In genomic region chr12:53191096-53191884, GRCh38 we compare ENCODE assay signal across 28 cellular contexts. TPM values are rescaled to one million over a fixed set of nuclear protein-coding genes. Genes with fewer than 3 reads are reported as not detected.
DNase-seq lines count a peak whose midpoint lies in the region; ATAC-seq and TF ChIP-seq lines count a peak whose summit lies in the region.
"Had no signal": no experiment of that assay in that cellular context is flagged by ENCODE, and none has a peak within 500 bp of the region (broad histone marks: within the 10 kb centered on the region; RNA-seq: fewer than 3 reads in every experiment).

No MANE protein-coding gene starts in this region.

- no peak overlapping the region for H3K4me3 Mint-ChIP-seq in activated T-cell treated with anti-CD3 and anti-CD28 coated beads, Interleukin-2, amount 50 U/mL, for 24 hours
- no peak overlapping the region for H3K4me3 Mint-ChIP-seq in activated T-cell treated with anti-CD3 and anti-CD28 coated beads, Interleukin-2, amount 50 U/mL, for 72 hours
- no peak overlapping the region for H3K4me3 Mint-ChIP-seq in activated T-helper 17 cell treated with anti-CD3 and anti-CD28 coated beads, Interleukin-2, amount 50 U/mL, for 72 hours
- no peak overlapping the region for H3K4me3 Mint-ChIP-seq in naive thymus-derived CD4-positive, alpha-beta T cell
- H3K4me3 Mint-ChIP-seq: effector memory CD8-positive, alpha-beta T cell; neural crest cell had no signal

- H3K27me3 Mint-ChIP-seq in activated T-cell treated with anti-CD3 and anti-CD28 coated beads, Interleukin-2, amount 50 U/mL, for 24 hours: no peaks in the 10 kb centered on the region
- no peaks in the 10 kb centered on the region for H3K27me3 Mint-ChIP-seq in activated T-cell treated with anti-CD3 and anti-CD28 coated beads, Interleukin-2, amount 50 U/mL, for 72 hours (ENCODE audit: low read depth)
- no peaks in the 10 kb centered on the region for H3K27me3 Mint-ChIP-seq in activated T-helper 17 cell treated with anti-CD3 and anti-CD28 coated beads, Interleukin-2, amount 50 U/mL, for 72 hours
- no peaks in the 10 kb centered on the region for H3K27me3 Mint-ChIP-seq in naive thymus-derived CD4-positive, alpha-beta T cell
- H3K27me3 Mint-ChIP-seq: effector memory CD8-positive, alpha-beta T cell had no signal

- no peaks in the 10 kb centered on the region for H3K9me3 ChIP-seq in HCT116 (ENCODE audit: control insufficient read depth in 1 of 2, insufficient read depth in 1 of 2, low read depth in 1 of 2, low read length in 2 of 2)
- H3K9me3 ChIP-seq in naive thymus-derived CD4-positive, alpha-beta T cell (ENCODE audit: control insufficient read depth in 2 of 3, low read length in 3 of 3): no peaks in the 10 kb centered on the region
- H3K9me3 ChIP-seq: BLaER1 treated with 17β-estradiol and CSF1 and Interleukin-3, amounts not matched to agents 10 nM and 100 nM; Caco-2; colonic mucosa; HAP-1; heart left ventricle; right atrium auricular region had no signal

- ATAC-seq in activated T-cell treated with anti-CD3 and anti-CD28 coated beads, Interleukin-2, amount 50 U/mL, for 72 hours (replicated peaks in 1 of 2): no peak
- no peak for ATAC-seq in HCT116
- ATAC-seq in activated T-helper 17 cell treated with anti-CD3 and anti-CD28 coated beads, Interleukin-2, amount 50 U/mL, for 72 hours (replicated peaks): no peak
- no peak for ATAC-seq in naive thymus-derived CD4-positive, alpha-beta T cell

- TF ChIP-seq POLR2A in HCT116 (IDR thresholded peaks at IDR 0.05; ENCODE audit: borderline replicate concordance, extremely low read depth, insufficient read depth, insufficient read length): no peak

- H3K4me1 ChIP-seq in HCT116 (ENCODE audit: control insufficient read depth in 1 of 2, insufficient read depth in 2 of 2, low read length in 2 of 2): peaks cover 4 to 15% of the 10 kb centered on the region in 2 experiments; a peak in 3 of 4 replicates
- H3K4me1 ChIP-seq in naive thymus-derived CD4-positive, alpha-beta T cell (ENCODE audit: control insufficient read depth in 2 of 2, insufficient read depth in 2 of 2, low read length in 2 of 2): peaks cover 0 to 10% of the 10 kb centered on the region in 2 donors
- H3K4me1 ChIP-seq: Caco-2, colonic mucosa, HAP-1, right atrium auricular region had no signal

- RAD21 ChIA-PET in HCT116 (lab: Charles Lee; ENCODE audit: low non-redundant PET in 1 of 2, low total read pairs in 2 of 2, uncharacterized antibody in 2 of 2, unreplicated experiment in 2 of 2): no interaction called here

- no peak overlapping the region for H3K4me2 ChIP-seq in HCT116 (ENCODE audit: low read length)

- no peaks in the 10 kb centered on the region for H3K79me2 ChIP-seq in HCT116 (ENCODE audit: insufficient read depth, low read length)

- BruUV-seq in HCT116 (replicated peaks; lab: Mats Ljungman, UMichigan): no TSS peak

- TF ChIP-seq RAD21 in HCT116 (IDR thresholded peaks at IDR 0.05; ENCODE audit: low read depth): no peak

- H3K27ac ChIP-seq in HCT116 (ENCODE audit: low read depth, low read length): no peak overlapping the region
- H3K27ac ChIP-seq in naive thymus-derived CD4-positive, alpha-beta T cell (ENCODE audit: low read depth, low read length): no peak overlapping the region
- H3K27ac ChIP-seq: colonic mucosa, heart left ventricle, right atrium auricular region had no signal

- intact Hi-C loops in HCT116 (cut with micrococcal nuclease): no loop called here
- intact Hi-C loops in naive thymus-derived CD4-positive, alpha-beta T cell (cut with micrococcal nuclease): no loop called here

- DNase-seq in activated T-cell treated with anti-CD3 and anti-CD28 coated beads, Interleukin-2, amount 50 U/mL, for 24 hours: no peak
- DNase-seq in activated T-cell treated with anti-CD3 and anti-CD28 coated beads, Interleukin-2, amount 50 U/mL, for 72 hours: no peak
- DNase-seq in HCT116 (ENCODE audit: low read depth, low spot score) (no peak), DMS53 (lab: John Stamatoyannopoulos, UW) (no peak), NCI-H2227 (lab: John Stamatoyannopoulos, UW; ENCODE audit: unreplicated experiment) (no peak), GM13977 (ENCODE audit: low spot score) (no peak)
- no peak for DNase-seq in naive thymus-derived CD4-positive, alpha-beta T cell
- DNase-seq: amygdala; Caco-2; colonic mucosa; DND-41; effector memory CD8-positive, alpha-beta T cell; foreskin fibroblast; heart left ventricle; kidney glomerular epithelial cell; NCI-H1436 treated with DMSO at 0.1 percent for 48 hours; NCI-H2107; NCI-H446 treated with DMSO at 0.1 percent for 48 hours; NCI-H82; stimulated activated CD4-positive, alpha-beta T cell treated with anti-CD3 and anti-CD28 coated beads, Interleukin-2, amount 100 ng/mL, for 24 hours; T1000; trophoblast cell had no signal

- no peaks in the 10 kb centered on the region for H3K9me2 ChIP-seq in HCT116 (ENCODE audit: insufficient read depth)

- H3K36me3 Mint-ChIP-seq in activated T-cell treated with anti-CD3 and anti-CD28 coated beads, Interleukin-2, amount 50 U/mL, for 24 hours (ENCODE audit: low read depth): peaks cover 96% of the 10 kb centered on the region
- H3K36me3 Mint-ChIP-seq in activated T-cell treated with anti-CD3 and anti-CD28 coated beads, Interleukin-2, amount 50 U/mL, for 72 hours (ENCODE audit: insufficient read depth in 2 of 2): peaks cover 0 to 19% of the 10 kb centered on the region in 2 donors
- H3K36me3 Mint-ChIP-seq in activated T-helper 17 cell treated with anti-CD3 and anti-CD28 coated beads, Interleukin-2, amount 50 U/mL, for 72 hours (ENCODE audit: low read depth): peaks cover 94% of the 10 kb centered on the region
- H3K36me3 Mint-ChIP-seq in naive thymus-derived CD4-positive, alpha-beta T cell: peaks cover 9 to 55% (median 26%) of the 10 kb centered on the region in 5 donors

- no peak overlapping the region for H3K4me3 ChIP-seq in HCT116 (replicated peaks in 1 of 2; ENCODE audit: low read depth in 1 of 2, low read length in 2 of 2)
- H3K4me3 ChIP-seq in naive thymus-derived CD4-positive, alpha-beta T cell (ENCODE audit: low read length): no peak overlapping the region
- H3K4me3 ChIP-seq: BLaER1 treated with 17β-estradiol and CSF1 and Interleukin-3, amounts not matched to agents 10 nM and 100 nM; colonic mucosa; HAP-1; heart left ventricle; lung; right atrium auricular region had no signal

- no peak overlapping the region for H2AFZ ChIP-seq in HCT116 (ENCODE audit: low read depth, low read length, poor library complexity, severe bottlenecking)

- no peaks in the 10 kb centered on the region for H3K9me3 Mint-ChIP-seq in activated T-cell treated with anti-CD3 and anti-CD28 coated beads, Interleukin-2, amount 50 U/mL, for 24 hours
- no peaks in the 10 kb centered on the region for H3K9me3 Mint-ChIP-seq in activated T-cell treated with anti-CD3 and anti-CD28 coated beads, Interleukin-2, amount 50 U/mL, for 72 hours
- H3K9me3 Mint-ChIP-seq in activated T-helper 17 cell treated with anti-CD3 and anti-CD28 coated beads, Interleukin-2, amount 50 U/mL, for 72 hours: no peaks in the 10 kb centered on the region
- H3K9me3 Mint-ChIP-seq in naive thymus-derived CD4-positive, alpha-beta T cell: no peaks in the 10 kb centered on the region
- H3K9me3 Mint-ChIP-seq: effector memory CD8-positive, alpha-beta T cell; neural crest cell had no signal

- H3K4me1 Mint-ChIP-seq in activated T-cell treated with anti-CD3 and anti-CD28 coated beads, Interleukin-2, amount 50 U/mL, for 24 hours (ENCODE audit: low read depth): peaks cover 26% of the 10 kb centered on the region
- peaks cover 15% of the 10 kb centered on the region for H3K4me1 Mint-ChIP-seq in activated T-cell treated with anti-CD3 and anti-CD28 coated beads, Interleukin-2, amount 50 U/mL, for 72 hours (ENCODE audit: low read depth)
- no peaks in the 10 kb centered on the region for H3K4me1 Mint-ChIP-seq in activated T-helper 17 cell treated with anti-CD3 and anti-CD28 coated beads, Interleukin-2, amount 50 U/mL, for 72 hours
- peaks cover 11 to 55% (median 27%) of the 10 kb centered on the region in 7 donors for H3K4me1 Mint-ChIP-seq in naive thymus-derived CD4-positive, alpha-beta T cell

- CTCF ChIA-PET in HCT116 (lab: Charles Lee): interaction anchor here (1.0 to 2.7 kb wide), 3 partner anchors 11 to 130 kb away, joined by 4 to 17 read pairs (median 5); partner anchors contain the start of genes CSAD and ZNF740
- CTCF ChIA-PET in naive thymus-derived CD4-positive, alpha-beta T cell (lab: Charles Lee): interaction anchor here (5.5 kb wide), 1 partner anchor 33 kb away, joined by 41 read pairs; no protein-coding TSS in a partner anchor

- peak overlapping the region; percentile 63 for H3K27ac Mint-ChIP-seq in activated T-cell treated with anti-CD3 and anti-CD28 coated beads, Interleukin-2, amount 50 U/mL, for 24 hours
- no peak overlapping the region for H3K27ac Mint-ChIP-seq in activated T-cell treated with anti-CD3 and anti-CD28 coated beads, Interleukin-2, amount 50 U/mL, for 72 hours
- peak overlapping the region; percentile 20 for H3K27ac Mint-ChIP-seq in activated T-helper 17 cell treated with anti-CD3 and anti-CD28 coated beads, Interleukin-2, amount 50 U/mL, for 72 hours
- H3K27ac Mint-ChIP-seq in naive thymus-derived CD4-positive, alpha-beta T cell: peak overlapping the region in 5 of 9 donors; percentile 12 to 84 (median 32)

- in situ Hi-C loops in GM13977 (cut with MboI; ENCODE audit: low pct_unique_long_range_greater_than_20kb, low sequenced_read_pairs, unreplicated experiment): no loop called here

- H3K9ac ChIP-seq in HCT116 (ENCODE audit: low read length): no peak overlapping the region
- H3K9ac ChIP-seq: BLaER1 treated with 17β-estradiol and CSF1 and Interleukin-3, amounts not matched to agents 10 nM and 100 nM had no signal

- no peaks in the 10 kb centered on the region for H3K27me3 ChIP-seq in HCT116 (ENCODE audit: insufficient read depth, low read length)
- no peaks in the 10 kb centered on the region for H3K27me3 ChIP-seq in naive thymus-derived CD4-positive, alpha-beta T cell (ENCODE audit: control insufficient read depth in 2 of 2, insufficient read depth in 2 of 2, low read length in 2 of 2)
- H3K27me3 ChIP-seq: BLaER1 treated with 17β-estradiol and CSF1 and Interleukin-3, amounts not matched to agents 10 nM and 100 nM; colonic mucosa; heart left ventricle; right atrium auricular region had no signal

- no peaks in the 10 kb centered on the region for H4K20me1 ChIP-seq in HCT116 (ENCODE audit: insufficient read depth)

- POLR2A ChIA-PET in HCT116 (lab: Charles Lee): no interaction called here
- POLR2A ChIA-PET in naive thymus-derived CD4-positive, alpha-beta T cell (lab: Charles Lee): interaction anchor here (0.5 to 12.2 kb wide), 7 partner anchors 8 to 120 kb away, joined by 3 to 217 read pairs (median 5); partner anchors contain the start of genes CSAD and ZNF740

- peaks cover 14 to 16% of the 10 kb centered on the region in 2 experiments; a peak in 3 of 4 replicates for H3K36me3 ChIP-seq in HCT116 (ENCODE audit: control insufficient read depth in 1 of 2, insufficient read depth in 2 of 2, low read length in 2 of 2)
- H3K36me3 ChIP-seq in naive thymus-derived CD4-positive, alpha-beta T cell (ENCODE audit: control insufficient read depth in 2 of 3, insufficient read depth in 3 of 3, low read length in 3 of 3): peaks cover 32 to 95% (median 38%) of the 10 kb centered on the region in 3 experiments

- TF ChIP-seq CTCF in HCT116 (IDR thresholded peaks at IDR 0.05 in 2 of 3, conservative IDR thresholded peaks at IDR 0.05 in 1 of 3; ENCODE audit: borderline replicate concordance in 1 of 3, insufficient read depth in 1 of 3, low read depth in 2 of 3, low read length in 2 of 3) (no peak), GM13977 (IDR thresholded peaks at IDR 0.05; ENCODE audit: extremely low read depth, insufficient read depth, missing control alignments) (no peak)

RNA-seq across cellular contexts. Expression of gene CSAD, which starts 10.6 kb away (rescaled TPM):
- 10 to 100 TPM; 42.7 to 45.2 TPM for total RNA-seq in activated T-cell treated with anti-CD3 and anti-CD28 coated beads, Interleukin-2, amount 50 U/mL, for 72 hours
- total RNA-seq in HCT116 (2021; ENCODE audit: unreplicated experiment): 20.3 TPM
- 17.4 and 19.4 TPM in 2 replicates for polyA plus RNA-seq in HCT116 (2012)
- total RNA-seq in activated T-helper 17 cell treated with anti-CD3 and anti-CD28 coated beads, Interleukin-2, amount 50 U/mL, for 72 hours: 10 to 100 TPM; 29.8 to 43.5 TPM
- 10 to 100 TPM; 34.1 to 76.3 (median 69.1) TPM for total RNA-seq in naive thymus-derived CD4-positive, alpha-beta T cell
- polyA plus RNA-seq in naive thymus-derived CD4-positive, alpha-beta T cell: 1 to 10 TPM; 1.3 to 2.1 TPM

RNA-seq across cellular contexts. Expression of gene ZNF740, which starts 10.8 kb away (rescaled TPM):
- 10 to 100 TPM; 44.2 to 49.5 TPM for total RNA-seq in activated T-cell treated with anti-CD3 and anti-CD28 coated beads, Interleukin-2, amount 50 U/mL, for 72 hours
- total RNA-seq in HCT116 (2021; ENCODE audit: unreplicated experiment): 49.7 TPM
- 11.8 and 13.2 TPM in 2 replicates for polyA plus RNA-seq in HCT116 (2012)
- total RNA-seq in activated T-helper 17 cell treated with anti-CD3 and anti-CD28 coated beads, Interleukin-2, amount 50 U/mL, for 72 hours: 10 to 100 TPM; 41.8 to 42.3 TPM
- total RNA-seq in naive thymus-derived CD4-positive, alpha-beta T cell: 100 to 1,000 TPM in 2 of 5 experiments, 10 to 100 TPM in 3; 37.2 to 135 (median 49.5) TPM
- 1 to 10 TPM; 3.6 to 3.8 TPM for polyA plus RNA-seq in naive thymus-derived CD4-positive, alpha-beta T cell

RNA-seq across cellular contexts. Expression of gene ITGB7, which starts 15.8 kb away (rescaled TPM):
- 100 to 1,000 TPM in 1 of 2 donors, 10 to 100 TPM in 1; 88.0 to 111 TPM for total RNA-seq in activated T-cell treated with anti-CD3 and anti-CD28 coated beads, Interleukin-2, amount 50 U/mL, for 72 hours
- total RNA-seq in HCT116 (2021; ENCODE audit: unreplicated experiment): 1.9 TPM
- 0.33 and 0.47 TPM in 2 replicates for polyA plus RNA-seq in HCT116 (2012)
- 100 to 1,000 TPM; 183 to 187 TPM for total RNA-seq in activated T-helper 17 cell treated with anti-CD3 and anti-CD28 coated beads, Interleukin-2, amount 50 U/mL, for 72 hours
- 100 to 1,000 TPM; 208 to 760 (median 408) TPM for total RNA-seq in naive thymus-derived CD4-positive, alpha-beta T cell
- 100 to 1,000 TPM; 191 to 205 TPM for polyA plus RNA-seq in naive thymus-derived CD4-positive, alpha-beta T cell
- total RNA-seq: neural crest cell had no signal

RNA-seq across cellular contexts. Expression of gene RARG, which starts 40.7 kb away (rescaled TPM):
- 10 to 100 TPM; 36.7 to 37.3 TPM for total RNA-seq in activated T-cell treated with anti-CD3 and anti-CD28 coated beads, Interleukin-2, amount 50 U/mL, for 72 hours
- total RNA-seq in HCT116 (2021; ENCODE audit: unreplicated experiment): 68.9 TPM
- 50.8 and 54.4 TPM in 2 replicates for polyA plus RNA-seq in HCT116 (2012)
- total RNA-seq in activated T-helper 17 cell treated with anti-CD3 and anti-CD28 coated beads, Interleukin-2, amount 50 U/mL, for 72 hours: 10 to 100 TPM; 28.5 to 58.3 TPM
- 10 to 100 TPM; 22.4 to 73.1 (median 57.4) TPM for total RNA-seq in naive thymus-derived CD4-positive, alpha-beta T cell
- 10 to 100 TPM in 1 of 2 donors, 1 to 10 TPM in 1; 6.4 to 17.2 TPM for polyA plus RNA-seq in naive thymus-derived CD4-positive, alpha-beta T cell

Comparison
In these comparisons a context has a peak if more than half of its experiments do, and no peak if none do; other contexts are left out.
1. RNA of gene ITGB7, which starts 15.8 kb away (total RNA-seq): 208 to 760 TPM in naive thymus-derived CD4-positive, alpha-beta T cell, 183 to 187 TPM in activated T-helper 17 cell treated with anti-CD3 and anti-CD28 coated beads, Interleukin-2, amount 50 U/mL, for 72 hours and 88.0 to 111 TPM in activated T-cell treated with anti-CD3 and anti-CD28 coated beads, Interleukin-2, amount 50 U/mL, for 72 hours; 1.9 TPM in HCT116 (single experiment); every median in the first group is over 10 times any median in the second.